In the genomic region with DNA sequence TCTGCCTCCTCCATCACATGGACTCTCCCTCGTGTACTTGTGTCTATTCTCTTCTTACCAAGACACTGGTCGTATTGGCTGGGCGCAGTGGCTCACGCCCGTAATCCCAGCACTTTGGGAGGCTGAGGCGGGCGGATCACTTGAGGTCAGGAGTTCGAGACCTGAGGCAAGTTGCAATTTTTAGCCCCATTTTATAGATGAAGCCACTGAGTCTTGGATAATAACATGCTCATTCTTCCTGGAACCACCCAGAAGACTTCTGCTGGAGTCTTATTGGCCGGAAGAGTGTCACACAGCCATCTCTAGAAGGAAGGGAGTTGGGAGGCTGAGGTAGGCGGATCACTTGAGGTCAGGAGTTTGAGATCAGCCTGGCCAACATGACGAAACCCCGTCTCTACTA, we compare ENCODE assay signal across 8 cellular contexts. TPM values are rescaled to one million over a fixed set of nuclear protein-coding genes. Genes with fewer than 3 reads are reported as not detected.
A peak's percentile ranks its signal among the peaks of the same experiment; 100 is the strongest.
DNase-seq lines count a peak whose midpoint lies in the region; ATAC-seq, FAIRE-seq and TF ChIP-seq lines count a peak whose summit lies in the region.
"Not testable (repeated sequence)": the region's sequence is repeated elsewhere in the genome, so short reads cannot be mapped to it uniquely, and the experiment has no call there.
"Had no signal": no experiment of that assay in that cellular context is flagged by ENCODE, and none has a peak within 500 bp of the region (broad histone marks: within the 10 kb centered on the region; RNA-seq: fewer than 3 reads in every experiment).

No MANE protein-coding gene starts in this region.

- POLR2A ChIA-PET in K562 (lab: Yijun Ruan, JAX); H1 (lab: Charles Lee; ENCODE audit: partially characterized antibody): not testable (repeated sequence)

- peak overlapping the region; percentile 26; the same call in 1 of the 2 replicates for H2AK5ac ChIP-seq in H1 (ENCODE audit: low read depth, low read length)
- H2AK5ac ChIP-seq in mesenchymal stem cell (ENCODE audit: low read length, severe bottlenecking); neuronal stem cell (ENCODE audit: low read depth, low read length): not testable (repeated sequence)

- H4K8ac ChIP-seq in H1 (ENCODE audit: extremely low read depth, insufficient read depth, low read length); mesenchymal stem cell (ENCODE audit: low read length); neuronal stem cell (ENCODE audit: low read depth, low read length): not testable (repeated sequence)

- TF ChIP-seq RAD21 in K562 (CRISPR knock-in tag; conservative IDR thresholded peaks at IDR 0.05 in 1 of 2, IDR thresholded peaks at IDR 0.05 in 1 of 2); H1 (IDR thresholded peaks at IDR 0.05 in 1 of 2, conservative IDR thresholded peaks at IDR 0.05 in 1 of 2; ENCODE audit: low read depth in 2 of 2, low read length in 2 of 2): not testable (repeated sequence)

- not testable (repeated sequence) for H3K23ac ChIP-seq in H1 (ENCODE audit: insufficient read length); mesenchymal stem cell (ENCODE audit: low read length in 2 of 2); neuronal stem cell (ENCODE audit: low read depth, low read length, poor library complexity)

- not testable (repeated sequence) for H3K4me1 Mint-ChIP-seq in endodermal cell
- H3K4me1 Mint-ChIP-seq in neural progenitor cell, result peaks cover 15% of the 10 kb centered on the region

- not testable (repeated sequence) for H3K79me2 ChIP-seq in K562 (ENCODE audit: control insufficient read depth, insufficient read depth, low read length); H1 (ENCODE audit: control insufficient read depth in 1 of 2, insufficient read depth in 2 of 2, low read length in 2 of 2); neural progenitor cell (ENCODE audit: low read depth)

- TF ChIP-seq POLR2A in K562 (conservative IDR thresholded peaks at IDR 0.05); H1 (IDR thresholded peaks at IDR 0.05; ENCODE audit: control extremely low read depth in 1 of 2, low read depth in 2 of 2, low read length in 2 of 2): not testable (repeated sequence)

- H2BK120ac ChIP-seq in H1 (replicated peaks; ENCODE audit: low read depth, low read length); mesenchymal stem cell (ENCODE audit: low read depth, low read length); neuronal stem cell (ENCODE audit: low read depth, low read length): not testable (repeated sequence)

- intact Hi-C loops in K562 (cut with micrococcal nuclease), result not testable (repeated sequence)

- not testable (repeated sequence) for H3K36me3 ChIP-seq in NT2/D1 (ENCODE audit: insufficient read depth, insufficient read length, low read length); K562 (ENCODE audit: control insufficient read depth, insufficient read depth, low read length); H1 (ENCODE audit: control insufficient read depth in 2 of 4, insufficient read depth in 4 of 4, low read length in 3 of 4); endodermal cell (ENCODE audit: control insufficient read depth, insufficient read depth, low read length); mesenchymal stem cell (ENCODE audit: control insufficient read depth in 1 of 2, insufficient read depth in 2 of 2, low read depth in 1 of 2, low read length in 2 of 2); neural progenitor cell; neuronal stem cell (replicated peaks in 1 of 2; ENCODE audit: control insufficient read depth in 2 of 2, insufficient read depth in 2 of 2, low read length in 2 of 2)

- H3K4me2 ChIP-seq in K562 (ENCODE audit: insufficient read depth, low read length); H1 (ENCODE audit: insufficient read depth in 1 of 2, low read depth in 2 of 2, low read length in 2 of 2); mesenchymal stem cell (ENCODE audit: low read length, poor library complexity, severe bottlenecking); neural progenitor cell; neuronal stem cell (ENCODE audit: insufficient read depth, low read length, poor library complexity, severe bottlenecking): not testable (repeated sequence)

- H3K4ac ChIP-seq in H1 (replicated peaks; ENCODE audit: insufficient read length, low read depth, low read length); mesenchymal stem cell (ENCODE audit: low read depth in 1 of 2, low read length in 2 of 2): not testable (repeated sequence)
- peak overlapping the region; percentile 13 for H3K4ac ChIP-seq in neuronal stem cell (ENCODE audit: low read length)

- CTCF ChIA-PET in K562 (lab: Yijun Ruan, JAX; ENCODE audit: low intra/inter-chr PET ratio), result interaction anchor here (0.7 kb wide), 2 partner anchors 105 to 187 kb away, joined by 5 to 6 read pairs; no protein-coding TSS in a partner anchor
- CTCF ChIA-PET in H1 (lab: Charles Lee; ENCODE audit: partially characterized antibody), result interaction anchor here (0.7 to 1.4 kb wide), 2 partner anchors 105 to 369 kb away, joined by 3 to 5 read pairs; no protein-coding TSS in a partner anchor

- FAIRE-seq in K562 (lab: Jason Lieb, UNC); H1 (lab: Jason Lieb, UNC): not testable (repeated sequence)

- not testable (repeated sequence) for BruUV-seq in K562 (replicated peaks; lab: Mats Ljungman, UMichigan)

- not testable (repeated sequence) for H2BK12ac ChIP-seq in H1 (ENCODE audit: low read depth, low read length); mesenchymal stem cell (ENCODE audit: low read length in 2 of 2)
- H2BK12ac ChIP-seq in neuronal stem cell (ENCODE audit: low read length), result peak overlapping the region; percentile 4

- not testable (repeated sequence) for H3K27me3 ChIP-seq in NT2/D1 (ENCODE audit: insufficient read depth, insufficient read length); K562 (ENCODE audit: control insufficient read depth in 2 of 2, insufficient read depth in 2 of 2, low read length in 2 of 2); H1 (replicated peaks in 1 of 4; ENCODE audit: control insufficient read depth in 3 of 4, extremely low read depth in 1 of 4, insufficient read depth in 3 of 4, low read length in 3 of 4); endodermal cell (ENCODE audit: control insufficient read depth, insufficient read depth, low read length, poor library complexity, severe bottlenecking); mesenchymal stem cell (ENCODE audit: control insufficient read depth in 1 of 2, insufficient read depth in 1 of 2, low read length in 2 of 2); neural progenitor cell; neuronal stem cell (ENCODE audit: control insufficient read depth in 3 of 3, insufficient read depth in 3 of 3, low read depth in 1 of 3, low read length in 3 of 3)

- not testable (repeated sequence) for H3K9me3 Mint-ChIP-seq in endodermal cell, neural progenitor cell

- WGBS in K562 (ENCODE audit: insufficient coverage, low coverage, missing lambda C conversion rate), result 9% methylated on average over 10 of the region's 12 CpGs
- 87% methylated on average over 12 of the region's 12 CpGs; no CpG with 5 or more reads in 1 of the 2 experiments for WGBS in H1 (ENCODE audit: extremely low coverage in 1 of 2, insufficient coverage in 1 of 2, insufficient read length in 1 of 2, insufficient replicate concordance in 2 of 2, low coverage in 1 of 2, low lambda C conversion rate in 2 of 2, missing lambda C conversion rate in 1 of 2), 2 experiments
- WGBS in endodermal cell (ENCODE audit: insufficient coverage in 1 of 2, insufficient read length in 1 of 2), 2 experiments, result 89 to 93% methylated on average over 8 to 11 of the region's 12 CpGs
- WGBS in mesenchymal stem cell, result 98% methylated on average over 10 of the region's 12 CpGs
- no CpG with 5 or more reads among the region's 12 CpGs for WGBS in neuronal stem cell (ENCODE audit: extremely low coverage in 2 of 2, insufficient read length in 2 of 2, insufficient replicate concordance in 1 of 2), 2 donors

- H3K23me2 ChIP-seq in H1 (ENCODE audit: low read depth, low read length), result not testable (repeated sequence)

- H3K4me3 ChIP-seq in NT2/D1 (ENCODE audit: insufficient read length, low read depth); K562; H1 (ENCODE audit: extremely low read depth in 1 of 4, insufficient read depth in 2 of 4, low read depth in 3 of 4, low read length in 4 of 4); endodermal cell (ENCODE audit: low read length); mesenchymal stem cell (ENCODE audit: insufficient read depth in 1 of 2, low read depth in 1 of 2, low read length in 2 of 2); neural progenitor cell; neuronal stem cell (ENCODE audit: low read length in 2 of 2): not testable (repeated sequence)

- not testable (repeated sequence) for H2BK20ac ChIP-seq in H1 (ENCODE audit: low read length)

- H2AFZ ChIP-seq in K562 (ENCODE audit: low read depth, low read length); H1 (ENCODE audit: low read length); mesenchymal stem cell (ENCODE audit: low read depth, low read length); neural progenitor cell (replicated peaks); neuronal stem cell (ENCODE audit: low read length): not testable (repeated sequence)

- not testable (repeated sequence) for H3K4me1 ChIP-seq in NT2/D1 (ENCODE audit: insufficient read depth, insufficient read length); K562 (replicated peaks in 1 of 2; ENCODE audit: control insufficient read depth in 2 of 2, insufficient read depth in 2 of 2, low read length in 2 of 2); H1 (replicated peaks in 1 of 4; ENCODE audit: control insufficient read depth in 3 of 4, insufficient read depth in 4 of 4, low read length in 3 of 4); endodermal cell (ENCODE audit: control insufficient read depth, insufficient read depth, low read length); mesenchymal stem cell (ENCODE audit: control insufficient read depth, insufficient read depth, low read depth, low read length); neural progenitor cell; neuronal stem cell (ENCODE audit: control insufficient read depth in 2 of 2, insufficient read depth in 1 of 2, low read depth in 1 of 2, low read length in 2 of 2)

- not testable (repeated sequence) for H3K9me3 ChIP-seq in NT2/D1 (ENCODE audit: insufficient read depth, low read length); K562 (replicated peaks; ENCODE audit: control insufficient read depth, insufficient read depth, low read depth, low read length); H1 (ENCODE audit: insufficient read depth in 2 of 2, low read depth in 1 of 2, low read length in 1 of 2); endodermal cell (ENCODE audit: control insufficient read depth, low read length); mesenchymal stem cell (ENCODE audit: control insufficient read depth, low read length); neural progenitor cell (ENCODE audit: low read depth); neuronal stem cell (replicated peaks in 1 of 2; ENCODE audit: control insufficient read depth in 2 of 2, insufficient read depth in 1 of 2, low read depth in 1 of 2, low read length in 2 of 2)

- H3F3A ChIP-seq in neural progenitor cell (ENCODE audit: low read depth), result peaks cover 32% of the 10 kb centered on the region

- H4K20me1 ChIP-seq in K562 (replicated peaks; ENCODE audit: control insufficient read depth, insufficient read depth, low read length); H1 (replicated peaks in 1 of 2; ENCODE audit: control insufficient read depth in 1 of 2, insufficient read depth in 2 of 2, low read length in 2 of 2); neural progenitor cell (ENCODE audit: low read depth): not testable (repeated sequence)

- not testable (repeated sequence) for ATAC-seq in K562

- not testable (repeated sequence) for H3K56ac ChIP-seq in H1 (replicated peaks; ENCODE audit: insufficient read length, low read depth, low read length)

- H4K5ac ChIP-seq in H1 (ENCODE audit: insufficient read length, low read depth, low read length), result not testable (repeated sequence)

- not testable (repeated sequence) for H3K18ac ChIP-seq in H1 (ENCODE audit: extremely low read depth, low read length); mesenchymal stem cell (ENCODE audit: low read depth in 1 of 2, low read length in 2 of 2)
- H3K18ac ChIP-seq in neuronal stem cell (ENCODE audit: low read length), result peak overlapping the region; percentile 23

- H2BK5ac ChIP-seq in H1 (ENCODE audit: low read depth, low read length); mesenchymal stem cell (ENCODE audit: low read depth, low read length, poor library complexity, severe bottlenecking); neuronal stem cell (ENCODE audit: low read length): not testable (repeated sequence)

- not testable (repeated sequence) for DNase-seq in NT2/D1 (ENCODE audit: low read depth, low spot score); K562 (ENCODE audit: extremely low read depth in 1 of 4, low spot score in 3 of 4); H1 (ENCODE audit: low read depth in 1 of 2, low spot score in 2 of 2); mesenchymal stem cell; neural progenitor cell (ENCODE audit: low spot score); neuronal stem cell (ENCODE audit: low spot score)
- DNase-seq in endodermal cell, result peak; percentile 39

- not testable (repeated sequence) for H3K9me1 ChIP-seq in K562 (ENCODE audit: control insufficient read depth, insufficient read depth, low read length)

- TF ChIP-seq EP300 in K562 (IDR thresholded peaks at IDR 0.05; ENCODE audit: low read length); H1 (IDR thresholded peaks at IDR 0.05; ENCODE audit: borderline replicate concordance in 1 of 2, low read depth in 2 of 2, low read length in 2 of 2): not testable (repeated sequence)

- H4K91ac ChIP-seq in H1 (replicated peaks; ENCODE audit: insufficient read length, low read length) (peak overlapping the region; percentile 4), mesenchymal stem cell (ENCODE audit: low read length) (peak overlapping the region; percentile 7)
- not testable (repeated sequence) for H4K91ac ChIP-seq in neuronal stem cell (ENCODE audit: low read depth, low read length, poor library complexity)

- H3K79me1 ChIP-seq in H1 (ENCODE audit: low read depth, low read length); mesenchymal stem cell (replicated peaks; ENCODE audit: low read length, poor library complexity, severe bottlenecking); neuronal stem cell (ENCODE audit: low read depth, low read length): not testable (repeated sequence)

- H3K27ac ChIP-seq in K562 (ENCODE audit: extremely low read depth, low read depth, low read length); H1 (ENCODE audit: low read depth, low read length); endodermal cell (ENCODE audit: low read depth, low read length); mesenchymal stem cell (ENCODE audit: low read length, poor library complexity, severe bottlenecking); neural progenitor cell; neuronal stem cell (replicated peaks; ENCODE audit: low read length): not testable (repeated sequence)

- in situ Hi-C loops in K562 (cut with MboI), result not testable (repeated sequence)

- H3K9ac ChIP-seq in NT2/D1 (ENCODE audit: insufficient read length, low read depth), result peak overlapping the region; percentile 22
- not testable (repeated sequence) for H3K9ac ChIP-seq in K562 (ENCODE audit: insufficient read depth in 1 of 2, low read depth in 2 of 2, low read length in 2 of 2); endodermal cell (ENCODE audit: extremely low read depth, low read length, poor library complexity, severe bottlenecking); mesenchymal stem cell (ENCODE audit: low read length); neural progenitor cell
- peak overlapping the region in 1 of 4 experiments; percentile 18; a peak in 1 of 7 replicates for H3K9ac ChIP-seq in H1 (replicated peaks in 1 of 4; ENCODE audit: extremely low read depth in 1 of 4, low read depth in 3 of 4, low read length in 3 of 4)
- H3K9ac ChIP-seq in neuronal stem cell (ENCODE audit: low read depth, low read length, poor library complexity), result peak overlapping the region; percentile 9

- H3K14ac ChIP-seq in H1 (ENCODE audit: insufficient read length); mesenchymal stem cell (ENCODE audit: low read length in 2 of 2); neuronal stem cell (ENCODE audit: low read length): not testable (repeated sequence)

- 0 out of 2 replicates have a peak overlapping the region, but pooled peaks have one; percentile 24 for H2BK15ac ChIP-seq in H1 (ENCODE audit: low read length)
- H2BK15ac ChIP-seq in mesenchymal stem cell (ENCODE audit: low read depth, poor library complexity, severe bottlenecking); neuronal stem cell (ENCODE audit: low read length): not testable (repeated sequence)

- not testable (repeated sequence) for H3K36me3 Mint-ChIP-seq in endodermal cell (ENCODE audit: low read depth); neural progenitor cell

- not testable (repeated sequence) for H3K4me3 Mint-ChIP-seq in endodermal cell, neural progenitor cell

- TF ChIP-seq CTCF in K562 (IDR thresholded peaks at IDR 0.05 in 2 of 3, conservative IDR thresholded peaks at IDR 0.05 in 1 of 3; ENCODE audit: insufficient read depth in 2 of 3, low read depth in 1 of 3, low read length in 3 of 3); H1 (IDR thresholded peaks at IDR 0.05; ENCODE audit: control extremely low read depth in 1 of 3, insufficient read depth in 1 of 3, low read depth in 1 of 3, low read length in 3 of 3); endodermal cell (conservative IDR thresholded peaks at IDR 0.05); neural progenitor cell (IDR thresholded peaks at IDR 0.05): not testable (repeated sequence)

- not testable (repeated sequence) for H3K27ac Mint-ChIP-seq in endodermal cell
- H3K27ac Mint-ChIP-seq in neural progenitor cell, result peak overlapping the region; percentile 33

- H3K27me3 Mint-ChIP-seq in endodermal cell (ENCODE audit: insufficient read depth); neural progenitor cell (ENCODE audit: insufficient read depth, low read depth): not testable (repeated sequence)

RNA-seq across cellular contexts. Expression of gene ADGRL1, which starts 37.7 kb away (rescaled TPM):
- total RNA-seq in K562 (2011; cell fraction: chromatin; rRNA removed; ENCODE audit: low replicate concordance), result 52.8 and 150 TPM in 2 replicates
- 73.8 and 77.4 TPM in 2 replicates for total RNA-seq in K562 (2011; cell fraction: nucleolus; rRNA removed)
- total RNA-seq in K562 (2011; cell fraction: nucleoplasm; rRNA removed), result 64.1 and 80.0 TPM in 2 replicates
- total RNA-seq in K562 (2014; rRNA removed) (10.9 TPM in 2 replicates), K562 (2014; rRNA removed; fragmentation: Illumina TruSeq; extraction: Trizol) (2.8 and 3.3 TPM in 2 replicates), K562 (2015; rRNA removed; fragmentation: Illumina TruSeq; extraction: Trizol) (6.7 and 7.6 TPM in 2 replicates), K562 (2021) (33.2 and 37.0 TPM in 2 replicates), endodermal cell (10 to 100 TPM; 70.8 to 82.6 TPM), neural progenitor cell (ENCODE audit: low replicate concordance) (13.3 and 59.0 TPM in 2 replicates)
- polyA plus RNA-seq in K562 (2011; rRNA removed) (8.6 and 14.7 TPM in 2 replicates), K562 (2014; fragmentation: Illumina TruSeq; extraction: Trizol) (10.8 and 16.6 TPM in 2 replicates), K562 (2014; fragmentation: Nextera tagmentation; extraction: Ambion mirVana) (under 1 TPM; 0.14 to 0.27 TPM), K562 (2014; rRNA removed) (12.6 and 20.3 TPM in 2 replicates), H1 (2011; rRNA removed) (95.6 and 158 TPM in 2 replicates)
- polyA plus RNA-seq in K562 (2011; cell fraction: cytosol; rRNA removed), result 10.0 and 19.9 TPM in 2 replicates
- polyA plus RNA-seq in K562 (2011; cell fraction: nucleus; rRNA removed), result 50.7 and 75.0 TPM in 2 replicates
- polyA plus RNA-seq in K562 (2012), result 12.4 and 16.3 TPM in 2 replicates
- 9.3 and 13.3 TPM in 2 replicates for polyA minus RNA-seq in K562 (2011; rRNA and poly(A)+ RNA removed)
- 31.3 and 46.7 TPM in 2 replicates for polyA minus RNA-seq in K562 (2011; cell fraction: cytosol; rRNA and poly(A)+ RNA removed)
- polyA minus RNA-seq in K562 (2011; cell fraction: nucleus; rRNA and poly(A)+ RNA removed), result 17.5 and 24.1 TPM in 2 replicates
- total RNA-seq in H1 (2021; fragmentation: NEBNext Ultra II Directional; extraction: Animal tissue kit (Norgen Biotek cat#: 25700)), result 112 and 119 TPM in 2 replicates
- 70.7 TPM for polyA plus RNA-seq in H1 (2011; cell fraction: cytosol; rRNA removed)
- polyA plus RNA-seq in H1 (2011; cell fraction: nucleus; rRNA removed), result 342 TPM
- polyA plus RNA-seq in H1 (2012, experiment 1 of 2), result 42.7 to 97.4 TPM (median 91.9 TPM) in 4 replicates
- 55.8 TPM for polyA plus RNA-seq in H1 (2012, experiment 2 of 2)
- polyA plus RNA-seq in H1 (2013, experiment 1 of 2), result 81.7 TPM
- 76.2 TPM for polyA plus RNA-seq in H1 (2013, experiment 2 of 2)
- polyA minus RNA-seq in H1 (2011; rRNA and poly(A)+ RNA removed), result 102 and 137 TPM in 2 replicates
- polyA minus RNA-seq in H1 (2011; cell fraction: cytosol; rRNA and poly(A)+ RNA removed), result 97.0 TPM
- 130 TPM for polyA minus RNA-seq in H1 (2011; cell fraction: nucleus; rRNA and poly(A)+ RNA removed)
- polyA plus RNA-seq in endodermal cell (2013, experiment 1 of 2), result 61.7 TPM
- 51.6 TPM for polyA plus RNA-seq in endodermal cell (2013, experiment 2 of 2)
- 8.3 TPM for polyA plus RNA-seq in mesenchymal stem cell (2013, experiment 1 of 2)
- 9.0 TPM for polyA plus RNA-seq in mesenchymal stem cell (2013, experiment 2 of 2)
- 41.4 TPM for polyA plus RNA-seq in neuronal stem cell (2013, experiment 1 of 2)
- 42.1 TPM for polyA plus RNA-seq in neuronal stem cell (2013, experiment 2 of 2)
- polyA plus RNA-seq: CD14-positive monocyte had no signal
